Comparison of ENCODE assay signal across 10 cellular contexts in the genomic region with DNA sequence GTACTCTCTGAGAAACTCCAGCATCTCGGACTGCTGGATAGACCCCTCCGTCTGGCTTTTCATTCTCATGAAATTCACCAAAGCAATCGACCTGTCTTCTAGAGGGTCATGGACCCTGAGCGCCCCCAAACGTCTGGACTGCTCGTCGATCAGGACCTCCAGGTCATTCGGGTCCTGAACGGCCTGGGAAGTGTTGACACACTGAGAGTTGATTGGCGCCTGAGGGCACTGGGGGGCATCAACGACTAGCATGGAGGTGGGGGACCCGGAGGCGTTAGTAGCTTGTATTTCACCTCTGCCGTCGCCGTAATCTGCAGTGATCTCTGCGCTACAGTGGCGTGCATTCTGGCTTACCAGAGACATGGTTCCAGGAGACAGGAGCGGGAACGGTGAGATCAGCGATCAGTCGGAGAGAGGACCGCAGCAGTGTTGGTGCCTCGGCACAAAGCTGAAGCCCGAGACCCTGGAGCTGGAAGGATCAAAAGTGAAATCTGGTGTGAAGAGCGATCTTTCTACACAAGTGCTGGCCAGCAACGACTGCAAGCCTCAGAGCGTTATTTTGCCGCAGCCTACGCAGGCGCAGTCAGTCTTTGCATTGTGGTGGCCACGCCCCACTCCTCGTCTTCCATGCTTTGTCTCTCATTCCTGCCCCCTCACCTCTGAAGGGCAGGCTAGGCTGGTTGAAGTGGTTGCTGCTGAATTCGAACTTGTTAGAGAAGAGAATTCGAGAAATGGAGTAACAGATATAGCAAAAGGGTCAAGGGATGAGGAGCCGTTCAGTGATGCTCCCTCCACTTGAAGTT. TPM values are rescaled to one million over a fixed set of nuclear protein-coding genes. Genes with fewer than 3 reads are reported as not detected.
DNase-seq lines count a peak whose midpoint lies in the region; ATAC-seq, FAIRE-seq and TF ChIP-seq lines count a peak whose summit lies in the region.
"Had no signal": no experiment of that assay in that cellular context is flagged by ENCODE, and none has a peak within 500 bp of the region (broad histone marks: within the 10 kb centered on the region; RNA-seq: fewer than 3 reads in every experiment).

A gene with protein sequence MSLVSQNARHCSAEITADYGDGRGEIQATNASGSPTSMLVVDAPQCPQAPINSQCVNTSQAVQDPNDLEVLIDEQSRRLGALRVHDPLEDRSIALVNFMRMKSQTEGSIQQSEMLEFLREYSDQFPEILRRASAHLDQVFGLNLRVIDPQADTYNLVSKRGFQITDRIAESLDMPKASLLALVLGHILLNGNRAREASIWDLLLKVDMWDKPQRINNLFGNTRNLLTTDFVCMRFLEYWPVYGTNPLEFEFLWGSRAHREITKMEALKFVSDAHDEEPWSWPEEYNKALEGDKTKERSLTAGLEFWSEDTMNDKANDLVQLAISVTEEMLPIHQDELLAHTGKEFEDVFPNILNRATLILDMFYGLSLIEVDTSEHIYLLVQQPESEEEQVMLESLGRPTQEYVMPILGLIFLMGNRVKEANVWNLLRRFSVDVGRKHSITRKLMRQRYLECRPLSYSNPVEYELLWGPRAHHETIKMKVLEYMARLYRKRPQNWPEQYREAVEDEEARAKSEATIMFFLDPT (minus strand): TSS at position 566 of the 803 bp plus-strand sequence. CDS start 203 bp downstream, at position 363.

- no peak within 1 kb of the TSS for H3K4me2 ChIP-seq in HepG2 (ENCODE audit: low read depth, low read length)

- no peaks in the 10 kb centered on the region for H3K79me2 ChIP-seq in HepG2 (ENCODE audit: insufficient read depth, low read length)

- TF ChIP-seq EP300 in HepG2 (IDR thresholded peaks at IDR 0.05; ENCODE audit: low read depth in 2 of 2, low read length in 2 of 2) (no peak), HepG2 (CRISPR knock-in tag; IDR thresholded peaks at IDR 0.05; ENCODE audit: borderline replicate concordance) (no peak)

- no peaks in the 10 kb centered on the region for H3K27me3 Mint-ChIP-seq in central memory CD8-positive, alpha-beta T cell
- peaks cover 3 to 34% of the 10 kb centered on the region in 2 donors for H3K27me3 Mint-ChIP-seq in natural killer cell (ENCODE audit: low read depth in 2 of 2)

- ATAC-seq in HepG2 = no peak; the same call in 2 of the 3 replicates
- no peak for ATAC-seq in right lobe of liver
- ATAC-seq in central memory CD8-positive, alpha-beta T cell (replicated peaks; ENCODE audit: extremely low read depth, poor library complexity, severe bottlenecking) = no peak
- no peak for ATAC-seq in natural killer cell
- ATAC-seq in HG03378 (IDR thresholded peaks at IDR 0.05; ENCODE audit: unreplicated experiment) = no peak
- ATAC-seq in HG02798 (IDR thresholded peaks at IDR 0.05; ENCODE audit: poor library complexity, unreplicated experiment) = no peak
- ATAC-seq in GM21717 (IDR thresholded peaks at IDR 0.05; ENCODE audit: unreplicated experiment) = no peak
- ATAC-seq: foreskin keratinocyte had no signal

- FAIRE-seq in HepG2 (lab: Jason Lieb, UNC) = no peak

- H3K27ac ChIP-seq in HepG2 (ENCODE audit: extremely low read length, insufficient read depth, low read length) = no peak within 1 kb of the TSS
- H3K27ac ChIP-seq in right lobe of liver = no peak within 1 kb of the TSS
- H3K27ac ChIP-seq: foreskin keratinocyte had no signal

- DNase-seq in HepG2 (ENCODE audit: low spot score) (peak; percentile 0), right lobe of liver (no peak), natural killer cell (no peak), H4 (ENCODE audit: low spot score) (no peak)
- DNase-seq in central memory CD8-positive, alpha-beta T cell (ENCODE audit: low spot score in 2 of 2) = no peak
- DNase-seq: foreskin keratinocyte had no signal

- intact Hi-C loops in HepG2 (cut with micrococcal nuclease; ENCODE audit: unreplicated experiment) (no loop called here), right lobe of liver (cut with DNase I) (no loop called here), natural killer cell (cut with micrococcal nuclease) (no loop called here)

- peak within 1 kb of the TSS; percentile 61 for H3K4me3 Mint-ChIP-seq in central memory CD8-positive, alpha-beta T cell
- peak within 1 kb of the TSS; percentile 59 for H3K4me3 Mint-ChIP-seq in natural killer cell

- H4K20me1 ChIP-seq in HepG2 (ENCODE audit: insufficient read depth, low read length) = no peaks in the 10 kb centered on the region

- no peaks in the 10 kb centered on the region for H3K9me3 Mint-ChIP-seq in central memory CD8-positive, alpha-beta T cell
- no peaks in the 10 kb centered on the region for H3K9me3 Mint-ChIP-seq in natural killer cell

- H3K9me3 ChIP-seq in HepG2 (ENCODE audit: low read length) = no peaks in the 10 kb centered on the region
- H3K9me3 ChIP-seq in right lobe of liver = no peaks in the 10 kb centered on the region

- H3K9ac ChIP-seq in HepG2 (ENCODE audit: insufficient read depth, low read depth, low read length) = no peak within 1 kb of the TSS

- CTCF ChIA-PET in HepG2 (lab: Yijun Ruan, JAX; ENCODE audit: low intra/inter-chr PET ratio, low total read pairs) = no interaction called here

- H3K4me3 ChIP-seq in HepG2 (replicated peaks in 1 of 3; ENCODE audit: insufficient read depth in 1 of 3, low read depth in 2 of 3, low read length in 3 of 3) (no peak within 1 kb of the TSS), right lobe of liver (peak within 1 kb of the TSS in 1 of 3 donors; percentile 4)

- TF ChIP-seq POLR2A in HepG2 (IDR thresholded peaks at IDR 0.05; ENCODE audit: insufficient read depth in 1 of 2, low read depth in 2 of 2, low read length in 2 of 2) = no peak
- TF ChIP-seq POLR2A in right lobe of liver (IDR thresholded peaks at IDR 0.05) = no peak

- no peak for TF ChIP-seq RAD21 in HepG2 (CRISPR knock-in tag; IDR thresholded peaks at IDR 0.05)

- WGBS in HepG2 (ENCODE audit: low lambda C conversion rate) = 35% methylated on average over 8 of the region's 36 CpGs
- WGBS in right lobe of liver (ENCODE audit: insufficient coverage, low coverage, low lambda C conversion rate, missing lambda C conversion rate) = 45% methylated on average over 21 of the region's 36 CpGs

- H3K36me3 Mint-ChIP-seq in central memory CD8-positive, alpha-beta T cell (ENCODE audit: insufficient read depth) = no peaks in the 10 kb centered on the region
- H3K36me3 Mint-ChIP-seq in natural killer cell = no peaks in the 10 kb centered on the region

- in situ Hi-C loops in HepG2 (cut with HindIII; ENCODE audit: extremely low pct_ligation_motif_present, low pct_unique_long_range_greater_than_20kb) = no loop called here

- POLR2A ChIA-PET in HepG2 (lab: Yijun Ruan, JAX) = no interaction called here

- no peaks in the 10 kb centered on the region for H3K4me1 ChIP-seq in HepG2 (ENCODE audit: insufficient read depth, low read length)
- H3K4me1 ChIP-seq in right lobe of liver = no peaks in the 10 kb centered on the region
- H3K4me1 ChIP-seq: foreskin keratinocyte had no signal

- H3K27ac Mint-ChIP-seq in central memory CD8-positive, alpha-beta T cell (ENCODE audit: low read depth) = no peak within 1 kb of the TSS
- H3K27ac Mint-ChIP-seq in natural killer cell = no peak within 1 kb of the TSS

- no TSS peak for BruUV-seq in HepG2 (replicated peaks; lab: Mats Ljungman, UMichigan)

- H3K4me1 Mint-ChIP-seq in central memory CD8-positive, alpha-beta T cell = no peaks in the 10 kb centered on the region
- peaks cover 0 to 8% of the 10 kb centered on the region in 2 donors for H3K4me1 Mint-ChIP-seq in natural killer cell

- TF ChIP-seq CTCF in HepG2 (CRISPR knock-in tag; IDR thresholded peaks at IDR 0.05) (peak; percentile 45), right lobe of liver (IDR thresholded peaks at IDR 0.05) (no peak), natural killer cell (IDR thresholded peaks at IDR 0.05) (no peak)

- H3K27me3 ChIP-seq in HepG2 (ENCODE audit: control insufficient read depth in 1 of 2, insufficient read depth in 2 of 2, low read length in 2 of 2) = no peaks in the 10 kb centered on the region
- peaks cover 0 to 2% of the 10 kb centered on the region in 2 donors for H3K27me3 ChIP-seq in right lobe of liver
- H3K27me3 ChIP-seq: foreskin keratinocyte had no signal

- no peak within 1 kb of the TSS for H2AFZ ChIP-seq in HepG2 (ENCODE audit: low read length)

- H3K36me3 ChIP-seq in HepG2 (replicated peaks in 1 of 2; ENCODE audit: control insufficient read depth in 1 of 2, insufficient read depth in 2 of 2, low read length in 2 of 2) (no peaks in the 10 kb centered on the region), right lobe of liver (no peaks in the 10 kb centered on the region)

TF ChIP-seq in HepG2, 621 proteins besides CTCF, POLR2A, EP300 and RAD21:
- TF ChIP-seq SCMH1 (CRISPR knock-in tag; IDR thresholded peaks at IDR 0.05; ENCODE audit: borderline replicate concordance) (no peak), STAG1 (CRISPR knock-in tag; IDR thresholded peaks at IDR 0.05) (peak; percentile 36; the same call in 1 of the 2 replicates)

RNA-seq across cellular contexts. Expression of the gene that starts here (rescaled TPM):
- total RNA-seq in HepG2 (2016; rRNA removed; fragmentation: Illumina TruSeq; extraction: Trizol) (not detected in 2 replicates), right lobe of liver (not detected), natural killer cell (not detected)
- total RNA-seq in HepG2 (2016; cell fraction: cytosol; rRNA removed; fragmentation: Illumina TruSeq; extraction: Trizol; ENCODE audit: low read depth) = not detected in 2 replicates
- total RNA-seq in HepG2 (2016; cell fraction: insoluble cytoplasmic fraction; rRNA removed; fragmentation: Illumina TruSeq; extraction: Trizol) = not detected in 2 replicates
- not detected in 2 replicates for total RNA-seq in HepG2 (2016; cell fraction: membrane; rRNA removed; fragmentation: Illumina TruSeq; extraction: Trizol)
- not detected in 2 replicates for total RNA-seq in HepG2 (2016; cell fraction: nucleus; rRNA removed; fragmentation: Illumina TruSeq; extraction: Trizol)
- polyA plus RNA-seq in HepG2 (2011; rRNA removed) = not detected in 2 replicates
- polyA plus RNA-seq in HepG2 (2011; cell fraction: cytosol; rRNA removed) = not detected in 2 replicates
- not detected in 2 replicates for polyA plus RNA-seq in HepG2 (2011; cell fraction: nucleus; rRNA removed)
- not detected in 2 replicates for polyA plus RNA-seq in HepG2 (2012)
- polyA plus RNA-seq in HepG2 (2016; cell fraction: cytosol; fragmentation: Illumina TruSeq; extraction: Trizol; ENCODE audit: low read depth) = not detected in 2 replicates
- polyA plus RNA-seq in HepG2 (2016; cell fraction: insoluble cytoplasmic fraction; fragmentation: Illumina TruSeq; extraction: Trizol; ENCODE audit: low read depth) = not detected in 2 replicates
- not detected in 2 replicates for polyA plus RNA-seq in HepG2 (2016; cell fraction: membrane; fragmentation: Illumina TruSeq; extraction: Trizol; ENCODE audit: low read depth)
- polyA plus RNA-seq in HepG2 (2016; cell fraction: nucleus; fragmentation: Illumina TruSeq; extraction: Trizol; ENCODE audit: insufficient read depth, low read depth) = not detected in 2 replicates
- polyA minus RNA-seq in HepG2 (2011; rRNA and poly(A)+ RNA removed; ENCODE audit: low replicate concordance) = not detected in 2 replicates
- polyA minus RNA-seq in HepG2 (2011; cell fraction: cytosol; rRNA and poly(A)+ RNA removed) = not detected in 2 replicates
- not detected in 2 replicates for polyA minus RNA-seq in HepG2 (2011; cell fraction: nucleus; rRNA and poly(A)+ RNA removed)
- total RNA-seq in H4 (2014; rRNA removed; shearing (Covaris generic)) = not detected in 2 replicates
- total RNA-seq: foreskin keratinocyte had no signal
- polyA plus RNA-seq: BJ, foreskin keratinocyte had no signal

Comparison
In these comparisons a context has a peak if more than half of its experiments do, and no peak if none do; other contexts are left out.
1. Peak in DNase-seq in HepG2; RNA of the gene not detected or under 1 TPM.